15 cellular contexts compared by ENCODE assay signal in genomic region chr4:53522334-53522733, GRCh38.
A peak's percentile ranks its signal among the peaks of the same experiment; 100 is the strongest.
DNase-seq lines count a peak whose midpoint lies in the region; TF ChIP-seq lines count a peak whose summit lies in the region.
"Had no signal": no experiment of that assay in that cellular context is flagged by ENCODE, and none has a peak within 500 bp of the region (broad histone marks: within the 10 kb centered on the region; RNA-seq: fewer than 3 reads in every experiment).

No MANE protein-coding gene starts in this region.

- TF ChIP-seq POLR2A in prostate gland (IDR thresholded peaks at IDR 0.05): no peak

- no peaks in the 10 kb centered on the region for H3K9me3 ChIP-seq in prostate gland
- H3K9me3 ChIP-seq: A549, BE2C had no signal

- TF ChIP-seq CTCF in LNCaP clone FGC (IDR thresholded peaks at IDR 0.05; ENCODE audit: control insufficient read depth, extremely low read depth, insufficient read depth) (no peak), prostate gland (IDR thresholded peaks at IDR 0.05) (no peak)

- H3K27me3 ChIP-seq in prostate gland (replicated peaks; ENCODE audit: insufficient read depth): no peaks in the 10 kb centered on the region
- H3K27me3 ChIP-seq: BE2C had no signal

- intact Hi-C loops in prostate gland (cut with DNase I): no loop called here

- H3K36me3 ChIP-seq in prostate gland: no peaks in the 10 kb centered on the region
- H3K36me3 ChIP-seq: BE2C had no signal

- DNase-seq in HT-29 (ENCODE audit: low spot score) (peak; percentile 7), LNCaP clone FGC (ENCODE audit: low read depth) (peak; percentile 85), epithelial cell of prostate (ENCODE audit: low read depth, low spot score) (peak; percentile 31), prostate gland (ENCODE audit: low spot score) (peak; percentile 56), KG1 (lab: John Stamatoyannopoulos, UW) (no peak), NCI-H748 (lab: John Stamatoyannopoulos, UW; ENCODE audit: unreplicated experiment) (no peak)
- DNase-seq: BE2C; CD4-positive, alpha-beta memory T cell; DMS153; GF-D8; HCEC 1CT; HFFc6 had no signal

- H3K4me3 ChIP-seq in LNCaP clone FGC (ENCODE audit: low read depth, low read length) (no peak overlapping the region), prostate gland (no peak overlapping the region)
- H3K4me3 ChIP-seq: A549 had no signal

- no peaks in the 10 kb centered on the region for H3K4me1 ChIP-seq in prostate gland (replicated peaks)
- H3K4me1 ChIP-seq: A549, BE2C had no signal

- no peak overlapping the region for H3K27ac ChIP-seq in epithelial cell of prostate
- H3K27ac ChIP-seq in prostate gland: no peak overlapping the region
- H3K27ac ChIP-seq: A549, C4-2B, HL-60 had no signal

Comparison
In these comparisons a context has a peak if more than half of its experiments do, and no peak if none do; other contexts are left out.
1. DNase-seq: peak in HT-29 (single experiment), LNCaP clone FGC (single experiment), epithelial cell of prostate (single experiment) and prostate gland (single experiment); none in KG1 (single experiment) and NCI-H748 (single experiment).